In the genomic region with DNA sequence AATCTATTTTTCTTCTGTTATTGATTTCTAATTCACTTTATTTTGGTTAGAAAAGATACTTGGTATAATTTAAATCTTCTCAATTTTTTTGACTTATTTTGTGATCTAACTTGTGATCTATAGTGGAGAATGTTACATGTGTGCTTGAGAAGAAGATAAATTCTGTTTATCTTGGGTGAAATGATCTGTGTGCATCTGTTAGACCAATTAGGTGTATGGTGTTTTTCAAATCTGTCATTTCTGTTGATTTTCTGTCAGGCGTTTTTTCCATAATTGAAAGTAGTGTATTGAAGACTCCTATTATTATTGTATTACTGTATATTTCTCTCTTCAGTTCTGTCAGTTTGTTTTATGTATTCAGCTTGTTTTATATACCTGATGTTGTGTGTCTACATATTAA, we compare ENCODE assay signal across 29 cellular contexts.
"Had no signal": no experiment of that assay in that cellular context is flagged by ENCODE, and none has a peak within 500 bp of the region (broad histone marks: within the 10 kb centered on the region; RNA-seq: fewer than 3 reads in every experiment).

No MANE protein-coding gene starts in this region.

- H3K4me1 Mint-ChIP-seq: activated CD4-positive, alpha-beta memory T cell treated with anti-CD3 and anti-CD28 coated beads, Interleukin-2, amount 10 ng/mL, durations not matched to agents 7 days and 5 days; activated CD4-positive, alpha-beta T cell treated with anti-CD3 and anti-CD28 coated beads for 36 hours; activated CD4-positive, alpha-beta T cell treated with anti-CD3 and anti-CD28 coated beads, Interleukin-2, amount 10 ng/mL, durations not matched to agents 7 days and 5 days; activated T-helper 17 cell treated with anti-CD3 and anti-CD28 coated beads, Interleukin-2, amount 50 U/mL, for 72 hours; central memory CD8-positive, alpha-beta T cell; endodermal cell; T-helper 17 cell had no signal

- DNase-seq: activated CD4-positive, alpha-beta memory T cell treated with anti-CD3 and anti-CD28 coated beads, Interleukin-2, amount 10 ng/mL, durations not matched to agents 7 days and 5 days; activated CD4-positive, alpha-beta T cell treated with anti-CD3 and anti-CD28 coated beads for 36 hours; activated CD4-positive, alpha-beta T cell treated with anti-CD3 and anti-CD28 coated beads, Interleukin-2, amount 10 ng/mL, durations not matched to agents 7 days and 5 days; activated CD4-positive, alpha-beta T cell treated with anti-CD3 and anti-CD28 coated beads, Interleukin-2, amount 50 U/mL, for 4 hours; activated CD4-positive, CD25-positive, alpha-beta regulatory T cell; activated CD4-positive, CD25-positive, alpha-beta regulatory T cell treated with anti-CD3 and anti-CD28 coated beads, Interleukin-2, amount 50 U/mL, for 72 hours; activated effector memory CD4-positive, alpha-beta T cell treated with Interleukin-2 at 50 U/mL for 16 hours; activated gamma-delta T cell treated with Interleukin-2 at 50 U/mL for 16 hours; activated naive CD4-positive, alpha-beta T cell treated with anti-CD3 and anti-CD28 coated beads, Interleukin-2, amount 50 U/mL, for 16 hours; activated naive CD4-positive, alpha-beta T cell treated with Interleukin-2 at 50 U/mL for 16 hours; activated T-cell treated with anti-CD3 and anti-CD28 coated beads, Interleukin-2, amount 50 U/mL, for 4 hours; amniotic stem cell; anterior cingulate cortex; brain microvascular endothelial cell; dorsolateral prefrontal cortex; effector memory CD4-positive, alpha-beta T cell; endodermal cell; foreskin fibroblast; gastrocnemius medialis; heart right ventricle; T-helper 17 cell; T1000 had no signal

- FAIRE-seq: astrocyte, bronchial epithelial cell had no signal

- H3K27ac Mint-ChIP-seq: activated CD4-positive, alpha-beta memory T cell treated with anti-CD3 and anti-CD28 coated beads, Interleukin-2, amount 10 ng/mL, durations not matched to agents 7 days and 5 days; activated CD4-positive, alpha-beta T cell treated with anti-CD3 and anti-CD28 coated beads for 36 hours; activated CD4-positive, alpha-beta T cell treated with anti-CD3 and anti-CD28 coated beads, Interleukin-2, amount 10 ng/mL, durations not matched to agents 7 days and 5 days; activated naive CD8-positive, alpha-beta T cell; activated T-helper 17 cell treated with anti-CD3 and anti-CD28 coated beads, Interleukin-2, amount 50 U/mL, for 72 hours; dendritic cell treated with granulocyte-macrophage colony-stimulating factor and Interleukin-4, amounts not matched to agents 40 ng/mL and 50 ng/mL, for 4 days; endodermal cell; T-helper 17 cell; T-helper 2 cell treated with Interferon-gamma antibody and Interleukin-4, amounts not matched to agents 5 μg/mL and 100 μg/mL, for 36 hours had no signal

- H3K4me3 Mint-ChIP-seq: activated CD4-positive, alpha-beta memory T cell treated with anti-CD3 and anti-CD28 coated beads, Interleukin-2, amount 10 ng/mL, durations not matched to agents 7 days and 5 days; activated CD4-positive, alpha-beta T cell treated with anti-CD3 and anti-CD28 coated beads for 36 hours; activated CD4-positive, alpha-beta T cell treated with anti-CD3 and anti-CD28 coated beads, Interleukin-2, amount 10 ng/mL, durations not matched to agents 7 days and 5 days; activated naive CD8-positive, alpha-beta T cell; activated T-cell treated with anti-CD3 and anti-CD28 coated beads, Interleukin-2, amount 50 U/mL, for 4 hours; activated T-helper 17 cell treated with anti-CD3 and anti-CD28 coated beads, Interleukin-2, amount 50 U/mL, for 72 hours; central memory CD8-positive, alpha-beta T cell; dendritic cell treated with granulocyte-macrophage colony-stimulating factor and Interleukin-4, amounts not matched to agents 40 ng/mL and 50 ng/mL, for 4 days; endodermal cell; T-helper 17 cell; T-helper 2 cell treated with Interferon-gamma antibody and Interleukin-4, amounts not matched to agents 5 μg/mL and 100 μg/mL, for 36 hours had no signal

- H3K36me3 Mint-ChIP-seq: activated naive CD8-positive, alpha-beta T cell had no signal

- H3K27me3 Mint-ChIP-seq: activated CD4-positive, alpha-beta memory T cell treated with anti-CD3 and anti-CD28 coated beads, Interleukin-2, amount 10 ng/mL, durations not matched to agents 7 days and 5 days; activated CD4-positive, alpha-beta T cell treated with anti-CD3 and anti-CD28 coated beads for 36 hours; activated CD4-positive, alpha-beta T cell treated with anti-CD3 and anti-CD28 coated beads, Interleukin-2, amount 10 ng/mL, durations not matched to agents 7 days and 5 days; activated naive CD8-positive, alpha-beta T cell; activated T-helper 17 cell treated with anti-CD3 and anti-CD28 coated beads, Interleukin-2, amount 50 U/mL, for 72 hours; central memory CD8-positive, alpha-beta T cell; dendritic cell treated with granulocyte-macrophage colony-stimulating factor and Interleukin-4, amounts not matched to agents 40 ng/mL and 50 ng/mL, for 4 days; T-helper 17 cell had no signal
